Comparison of ENCODE assay signal across 22 cellular contexts in genomic region chr19:44841255-44841654, GRCh38. TPM values are rescaled to one million over a fixed set of nuclear protein-coding genes. Genes with fewer than 3 reads are reported as not detected.
"Had no signal": no experiment of that assay in that cellular context is flagged by ENCODE, and none has a peak within 500 bp of the region (broad histone marks: within the 10 kb centered on the region; RNA-seq: fewer than 3 reads in every experiment).

No MANE protein-coding gene starts in this region.

- H3K4me3 ChIP-seq: coronary artery, psoas muscle, spleen, tibial nerve had no signal

- H3K36me3 ChIP-seq: neutrophil, spleen, tibial nerve had no signal

- H3K27ac ChIP-seq: coronary artery, foreskin keratinocyte, neutrophil, psoas muscle, spleen, tibial nerve had no signal

- ATAC-seq: foreskin keratinocyte; left cardiac atrium; left ventricle myocardium superior; naive thymus-derived CD8-positive, alpha-beta T cell; psoas muscle; sciatic nerve; stimulated activated memory B cell treated with anti-CD40 and anti-IgM and Interleukin-4, amounts not matched to agents 10 μg/mL and 1 μg/mL and 100 μg/mL, for 72 hours had no signal

- H3K27me3 ChIP-seq: foreskin keratinocyte, tibial nerve had no signal

- H3K9me3 ChIP-seq: neutrophil, psoas muscle, spleen, tibial nerve had no signal

- H3K36me3 Mint-ChIP-seq: naive thymus-derived CD8-positive, alpha-beta T cell; stimulated activated memory B cell treated with anti-CD40 and anti-IgM and Interleukin-4, amounts not matched to agents 10 μg/mL and 1 μg/mL and 100 μg/mL, for 72 hours had no signal

- H3K27ac Mint-ChIP-seq: endodermal cell; stimulated activated memory B cell treated with anti-CD40 and anti-IgM and Interleukin-4, amounts not matched to agents 10 μg/mL and 1 μg/mL and 100 μg/mL, for 72 hours; stimulated activated naive CD8-positive, alpha-beta T cell treated with anti-CD3 and anti-CD28 coated beads, Interleukin-15, Interleukin-2, amounts not matched to agents 100 ng/mL and 50 ng/mL, for 24 hours had no signal

- H3K4me1 ChIP-seq: foreskin keratinocyte, psoas muscle had no signal

- H3K4me3 Mint-ChIP-seq: endodermal cell; immature natural killer cell; naive thymus-derived CD8-positive, alpha-beta T cell; stimulated activated memory B cell treated with anti-CD40 and anti-IgM and Interleukin-4, amounts not matched to agents 10 μg/mL and 1 μg/mL and 100 μg/mL, for 72 hours; stimulated activated naive CD8-positive, alpha-beta T cell treated with anti-CD3 and anti-CD28 coated beads, Interleukin-15, Interleukin-2, amounts not matched to agents 100 ng/mL and 50 ng/mL, for 24 hours had no signal

- H3K9me3 Mint-ChIP-seq: endodermal cell; stimulated activated naive CD8-positive, alpha-beta T cell treated with anti-CD3 and anti-CD28 coated beads, Interleukin-15, Interleukin-2, amounts not matched to agents 100 ng/mL and 50 ng/mL, for 24 hours had no signal

- DNase-seq: effector CD4-positive, alpha-beta T cell; endodermal cell; erythroblast; foreskin keratinocyte; immature natural killer cell; left cardiac atrium; left ventricle myocardium superior; mammary epithelial cell; psoas muscle; retina; spleen; stimulated activated CD4-positive, alpha-beta T cell treated with anti-CD3 and anti-CD28 coated beads, Interleukin-15, amount 100 ng/mL, for 24 hours; stimulated activated CD4-positive, alpha-beta T cell treated with anti-CD3 and anti-CD28 coated beads, Interleukin-1b, Interleukin-23, amount 100 ng/mL, for 48 hours; stimulated activated CD4-positive, alpha-beta T cell treated with anti-CD3 and anti-CD28 coated beads, Interleukin-4, amount 100 ng/mL, for 24 hours had no signal

RNA-seq across cellular contexts. Expression of gene BCAM, which starts 32.4 kb away (rescaled TPM):
- total RNA-seq: mononuclear cell; naive thymus-derived CD8-positive, alpha-beta T cell had no signal
- polyA plus RNA-seq: immature natural killer cell; naive thymus-derived CD8-positive, alpha-beta T cell had no signal
